Comparison of ENCODE assay signal across 9 cellular contexts in the genomic region with DNA sequence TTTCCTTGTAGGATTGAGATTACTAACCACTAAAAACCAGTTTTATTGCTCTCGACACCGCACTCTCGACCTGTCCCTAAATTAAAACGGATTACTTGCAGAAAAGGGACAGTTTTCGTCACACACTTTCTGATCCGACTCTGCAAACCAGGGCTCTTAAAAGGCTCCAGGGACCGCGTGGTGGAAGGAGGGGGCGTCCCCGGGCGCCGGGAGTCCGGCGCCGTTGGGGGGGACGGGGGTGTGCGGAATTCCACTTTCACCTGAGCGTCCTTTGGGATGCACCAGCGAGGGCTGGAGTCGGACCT. TPM values are rescaled to one million over a fixed set of nuclear protein-coding genes. Genes with fewer than 3 reads are reported as not detected.
DNase-seq lines count a peak whose midpoint lies in the region; ATAC-seq and TF ChIP-seq lines count a peak whose summit lies in the region.
"Had no signal": no experiment of that assay in that cellular context is flagged by ENCODE, and none has a peak within 500 bp of the region (broad histone marks: within the 10 kb centered on the region; RNA-seq: fewer than 3 reads in every experiment).

No MANE protein-coding gene starts in this region.

- peaks cover 68% of the 10 kb centered on the region for H3K27me3 Mint-ChIP-seq in osteocyte (ENCODE audit: unreplicated experiment)

- peaks cover 17% of the 10 kb centered on the region for H3K4me1 ChIP-seq in BLaER1

- H3K4me2 ChIP-seq in BLaER1, result peak overlapping the region; percentile 97

- peaks cover 7% of the 10 kb centered on the region; the same call in 1 of the 2 replicates for H3K36me3 ChIP-seq in BLaER1

- peaks cover 43% of the 10 kb centered on the region for H3K27me3 ChIP-seq in BLaER1

- H3K4me3 ChIP-seq in BLaER1 (peak overlapping the region; percentile 68), WI38 (ENCODE audit: low read depth, low read length) (peak overlapping the region; percentile 61), fibroblast of pulmonary artery (replicated peaks; ENCODE audit: low read depth, low read length) (peak overlapping the region; percentile 64)

- peak overlapping the region; percentile 73 for H3K4me3 Mint-ChIP-seq in osteocyte (ENCODE audit: unreplicated experiment)

- H3K9me3 Mint-ChIP-seq in osteocyte (ENCODE audit: unreplicated experiment), result no peaks in the 10 kb centered on the region

- peaks cover 16% of the 10 kb centered on the region for H3K4me1 Mint-ChIP-seq in osteocyte (ENCODE audit: unreplicated experiment)

- peaks cover 27% of the 10 kb centered on the region for H4K20me1 ChIP-seq in BLaER1

- H3K9ac ChIP-seq in BLaER1, result no peak overlapping the region

- no peak overlapping the region for H3K27ac ChIP-seq in BLaER1

- H3K9me3 ChIP-seq in BLaER1, result peaks cover 23% of the 10 kb centered on the region

- TF ChIP-seq CTCF in WI38 (IDR thresholded peaks at IDR 0.05; ENCODE audit: low read depth, low read length), result no peak
- TF ChIP-seq CTCF in fibroblast of pulmonary artery (IDR thresholded peaks at IDR 0.05; ENCODE audit: low read length, missing control alignments), result no peak
- TF ChIP-seq CTCF in osteocyte (IDR thresholded peaks at IDR 0.05), result no peak
- no peak for TF ChIP-seq CTCF in omental fat pad (IDR thresholded peaks at IDR 0.05)

- DNase-seq in HEK293T (ENCODE audit: extremely low spot score), result peak; percentile 34
- DNase-seq in fibroblast of pulmonary artery (ENCODE audit: low read depth), result peak; percentile 6
- no peak for DNase-seq in osteocyte (ENCODE audit: extremely low spot score, unreplicated experiment)
- no peak for DNase-seq in anterior cingulate cortex (lab: John Stamatoyannopoulos, UW)
- no peak for DNase-seq in omental fat pad (ENCODE audit: low spot score)

- CTCF ChIA-PET in HEK293T (lab: Yijun Ruan, JAX), result interaction anchor here (1.3 to 1.5 kb wide), 2 partner anchors 17 to 49 kb away, joined by 3 read pairs; a partner anchor contains a TSS

- no peak for ATAC-seq in HG03354 (IDR thresholded peaks at IDR 0.05; ENCODE audit: poor library complexity, severe bottlenecking, unreplicated experiment)
- ATAC-seq in omental fat pad (ENCODE audit: low FRiP score), result no peak

- peak overlapping the region; percentile 5 for H3K27ac Mint-ChIP-seq in osteocyte (ENCODE audit: unreplicated experiment)

- POLR2A ChIA-PET in HEK293T (lab: Yijun Ruan, JAX), result interaction anchor here (2.8 kb wide), 1 partner anchor 49 kb away, joined by 18 read pairs; a partner anchor contains a TSS

- H3K36me3 Mint-ChIP-seq in osteocyte (ENCODE audit: unreplicated experiment), result no peaks in the 10 kb centered on the region

TF ChIP-seq in HEK293T, 16 proteins besides CTCF, POLR2A, EP300 and RAD21:
- TF ChIP-seq FOXA1 (IDR thresholded peaks at IDR 0.05) (no peak), LEF1 (IDR thresholded peaks at IDR 0.05; ENCODE audit: borderline replicate concordance) (no peak), ARNT (IDR thresholded peaks at IDR 0.05) (no peak), CTBP1 (IDR thresholded peaks at IDR 0.05; ENCODE audit: borderline replicate concordance) (no peak)
TF ChIP-seq in HEK293T: peak in this region for 0.

RNA-seq across cellular contexts. Expression of a gene that starts 0.7 kb away (rescaled TPM):
- total RNA-seq in osteocyte, result not detected in 2 replicates
- 1 to 10 TPM in 2 of 4 donors, under 1 TPM in 2; 0.25 to 1.3 (median 1.0) TPM for total RNA-seq in omental fat pad

RNA-seq across cellular contexts. Expression of a gene that starts 44.2 kb away (rescaled TPM):
- total RNA-seq in osteocyte (not detected in 2 replicates), omental fat pad (not detected)
- total RNA-seq: left cardiac atrium had no signal

RNA-seq across cellular contexts. Expression of a gene that starts 49.2 kb away (rescaled TPM):
- 4.3 and 7.1 TPM in 2 replicates for total RNA-seq in osteocyte
- total RNA-seq in omental fat pad, result 1 to 10 TPM in 3 of 4 donors, under 1 TPM in 1; 0.47 to 3.3 (median 1.6) TPM

Comparison
In these comparisons a context has a peak if more than half of its experiments do, and no peak if none do; other contexts are left out.
1. DNase-seq: peak in HEK293T (single experiment) and fibroblast of pulmonary artery (single experiment); none in osteocyte (single experiment), anterior cingulate cortex (0 of 58) and omental fat pad (single experiment).
2. Peak in every context shown above with its lines, with median percentiles within 50 percentile points of each other: H3K4me3 ChIP-seq.